In the genomic region with DNA sequence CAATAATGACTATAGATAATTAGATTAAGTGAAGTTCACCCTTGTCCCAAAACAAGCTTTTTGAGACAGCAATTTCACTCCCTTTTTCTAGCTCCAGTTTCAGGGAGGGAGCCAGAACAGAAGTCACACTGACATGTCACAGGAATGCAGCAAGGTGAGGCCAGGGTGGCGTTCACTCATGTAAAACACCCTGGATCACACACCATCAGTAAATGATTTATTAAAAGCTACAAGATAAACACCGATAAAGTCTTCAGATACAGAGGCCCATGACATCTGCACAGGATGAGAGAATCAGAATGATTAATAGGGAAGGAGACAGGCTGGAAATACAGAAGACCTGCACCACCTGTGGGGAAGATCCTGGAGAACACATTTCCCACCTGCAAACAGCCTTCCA, we compare ENCODE assay signal across 19 cellular contexts.
"Had no signal": no experiment of that assay in that cellular context is flagged by ENCODE, and none has a peak within 500 bp of the region (broad histone marks: within the 10 kb centered on the region; RNA-seq: fewer than 3 reads in every experiment).

No MANE protein-coding gene starts in this region.

- H3K4me1 ChIP-seq: right atrium auricular region had no signal

- H3K27me3 ChIP-seq: right atrium auricular region, stomach had no signal

- DNase-seq: activated B cell treated with CpG ODN at 0.5 μM for 24 hours; activated CD4-positive, alpha-beta memory T cell treated with anti-CD3 and anti-CD28 coated beads for 36 hours; activated CD4-positive, alpha-beta T cell treated with anti-CD3 and anti-CD28 coated beads for 4 hours; activated naive CD4-positive, alpha-beta T cell treated with Interleukin-2 at 50 U/mL for 16 hours; activated naive CD8-positive, alpha-beta T cell treated with anti-CD3 and anti-CD28 coated beads, Interleukin-2, amount 10 ng/mL, durations not matched to agents 7 days and 5 days; activated T-cell treated with anti-CD3 and anti-CD28 coated beads for 4 hours; amygdala; dorsolateral prefrontal cortex; endodermal cell; foreskin melanocyte; head of caudate nucleus; stimulated activated CD4-positive, alpha-beta T cell treated with anti-CD3 and anti-CD28 coated beads, Interleukin-4, amount 100 ng/mL, for 1 hour; SW 1271; trophoblast cell had no signal

- H3K36me3 ChIP-seq: cardiac muscle cell, right atrium auricular region, stomach had no signal

- H3K4me3 ChIP-seq: cardiac muscle cell, dorsolateral prefrontal cortex, right atrium auricular region, skin epidermis, stomach had no signal

- H3K27ac ChIP-seq: cardiac muscle cell, dorsolateral prefrontal cortex, epithelial cell of prostate, right atrium auricular region, skin epidermis, stomach had no signal

- H3K9me3 ChIP-seq: right atrium auricular region, stomach had no signal
